Comparison of ENCODE assay signal across 23 cellular contexts in the genomic region with DNA sequence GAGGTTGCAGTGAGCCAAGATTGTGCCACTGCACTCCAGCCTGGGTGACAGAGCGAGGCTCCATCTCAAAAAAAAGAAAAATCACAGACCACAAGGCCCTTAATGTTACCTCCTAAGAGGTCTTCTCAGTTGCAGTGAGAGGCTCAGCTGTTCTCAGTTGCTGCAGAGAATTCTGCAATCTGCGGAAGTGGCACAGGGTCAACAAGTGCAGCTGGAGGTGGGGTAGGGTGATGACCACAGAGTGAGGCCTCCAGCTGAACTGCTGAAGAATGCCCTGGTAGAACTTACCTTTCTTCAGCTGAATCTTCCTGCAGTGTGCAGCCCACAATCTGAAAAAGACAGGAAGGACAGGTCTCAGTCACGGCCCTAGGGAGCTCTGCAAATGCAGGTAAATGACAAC. TPM values are rescaled to one million over a fixed set of nuclear protein-coding genes. Genes with fewer than 3 reads are reported as not detected.
"Had no signal": no experiment of that assay in that cellular context is flagged by ENCODE, and none has a peak within 500 bp of the region (broad histone marks: within the 10 kb centered on the region; RNA-seq: fewer than 3 reads in every experiment).

No MANE protein-coding gene starts in this region.

- ATAC-seq: activated CD4-positive, CD25-positive, alpha-beta regulatory T cell treated with anti-CD3 and anti-CD28 coated beads, Interleukin-2, amount 50 U/mL, for 24 hours; activated CD8-positive, alpha-beta T cell treated with anti-CD3 and anti-CD28 coated beads for 36 hours; activated T-cell treated with anti-CD3 and anti-CD28 coated beads, Interleukin-2, amount 50 U/mL, for 72 hours had no signal

- H3K27me3 ChIP-seq: breast epithelium had no signal

- H3K4me3 ChIP-seq: breast epithelium, SK-N-MC had no signal

- DNase-seq: activated CD4-positive, alpha-beta T cell treated with anti-CD3 and anti-CD28 coated beads for 4 hours; activated CD8-positive, alpha-beta memory T cell treated with anti-CD3 and anti-CD28 coated beads, Interleukin-2, amount 50 U/mL, for 4 hours; activated CD8-positive, alpha-beta T cell treated with anti-CD3 and anti-CD28 coated beads for 36 hours; activated gamma-delta T cell treated with Interleukin-2 at 50 U/mL for 16 hours; activated naive CD4-positive, alpha-beta T cell treated with anti-CD3 and anti-CD28 coated beads, Interleukin-2, amount 50 U/mL, for 16 hours; activated T-cell treated with anti-CD3 and anti-CD28 coated beads, Interleukin-2, amount 50 U/mL, for 72 hours; aorta; KBM-7; NCI-H1092; NCI-H1417; NCI-H1930; NCI-H2107; NCI-H2171 treated with DMSO at 0.1 percent for 48 hours; NCI-H345; NCI-H510A; NCI-H526 treated with DMSO at 0.1 percent for 48 hours; NCI-H82 had no signal

- H3K27me3 Mint-ChIP-seq: activated CD8-positive, alpha-beta T cell treated with anti-CD3 and anti-CD28 coated beads for 36 hours; central memory CD8-positive, alpha-beta T cell had no signal

- H3K27ac Mint-ChIP-seq: activated CD8-positive, alpha-beta T cell treated with anti-CD3 and anti-CD28 coated beads for 36 hours; activated T-cell treated with anti-CD3 and anti-CD28 coated beads, Interleukin-2, amount 50 U/mL, for 72 hours; activated T-helper 2 cell treated with anti-CD3 and anti-CD28 coated beads, Interferon-gamma antibody, Interleukin-2, Interleukin-4, amounts not matched to agents 10 μg/mL and 5 μg/mL and 100 μg/mL, durations not matched to agents 14 hours and 24 hours and 36 hours; T-helper 2 cell treated with Interferon-gamma antibody and Interleukin-4, amounts not matched to agents 5 μg/mL and 100 μg/mL, for 36 hours had no signal

- H3K9me3 ChIP-seq: breast epithelium had no signal

- H3K27ac ChIP-seq: breast epithelium, SK-N-MC had no signal

- H3K4me3 Mint-ChIP-seq: activated CD8-positive, alpha-beta T cell treated with anti-CD3 and anti-CD28 coated beads for 36 hours; activated T-cell treated with anti-CD3 and anti-CD28 coated beads, Interleukin-2, amount 50 U/mL, for 72 hours; central memory CD8-positive, alpha-beta T cell; T-helper 2 cell treated with Interferon-gamma antibody and Interleukin-4, amounts not matched to agents 5 μg/mL and 100 μg/mL, for 36 hours had no signal

- H3K9me3 Mint-ChIP-seq: activated CD8-positive, alpha-beta T cell treated with anti-CD3 and anti-CD28 coated beads for 36 hours; activated T-cell treated with anti-CD3 and anti-CD28 coated beads, Interleukin-2, amount 50 U/mL, for 72 hours; activated T-helper 2 cell treated with anti-CD3 and anti-CD28 coated beads, Interferon-gamma antibody, Interleukin-2, Interleukin-4, amounts not matched to agents 10 μg/mL and 5 μg/mL and 100 μg/mL, durations not matched to agents 14 hours and 24 hours and 36 hours; central memory CD8-positive, alpha-beta T cell; T-helper 2 cell treated with Interferon-gamma antibody and Interleukin-4, amounts not matched to agents 5 μg/mL and 100 μg/mL, for 36 hours had no signal

- H3K4me1 ChIP-seq: breast epithelium had no signal

RNA-seq across cellular contexts. Expression of gene CCR10, which starts 26.9 kb away (rescaled TPM):
- total RNA-seq: activated CD8-positive, alpha-beta T cell treated with anti-CD3 and anti-CD28 coated beads for 36 hours had no signal
